8 cellular contexts compared by ENCODE assay signal in the genomic region with DNA sequence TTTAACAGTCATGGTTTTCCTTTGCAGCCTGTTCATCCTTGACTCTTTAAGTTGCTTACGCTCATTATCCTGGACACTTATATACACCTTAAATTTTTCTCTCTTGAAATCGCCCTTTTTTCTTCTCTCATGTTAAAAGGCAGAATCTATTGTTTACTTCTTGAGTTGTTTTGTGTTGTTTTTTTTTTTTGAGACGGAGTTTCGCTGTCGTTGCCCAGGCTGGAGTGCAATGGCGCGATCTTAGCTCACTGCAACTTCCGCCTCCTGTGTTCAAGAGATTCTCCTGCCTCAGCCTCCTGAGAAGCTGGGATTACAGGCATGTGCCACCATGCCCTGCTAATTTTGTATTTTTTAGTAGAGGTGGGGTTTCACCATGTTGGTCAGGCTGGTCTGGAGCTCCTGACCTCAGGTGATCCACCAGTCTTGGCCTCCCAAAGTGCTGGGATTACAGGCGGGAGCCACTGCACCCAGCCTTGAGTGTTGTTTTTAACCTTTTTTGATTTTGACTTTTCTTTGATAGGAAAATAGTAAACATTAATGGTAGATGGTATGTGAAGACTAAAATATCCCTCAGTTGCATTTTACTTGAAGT. TPM values are rescaled to one million over a fixed set of nuclear protein-coding genes. Genes with fewer than 3 reads are reported as not detected.
DNase-seq lines count a peak whose midpoint lies in the region; ATAC-seq, FAIRE-seq and TF ChIP-seq lines count a peak whose summit lies in the region.
"Not testable (repeated sequence)": the region's sequence is repeated elsewhere in the genome, so short reads cannot be mapped to it uniquely, and the experiment has no call there.

No MANE protein-coding gene starts in this region.

- not testable (repeated sequence) for TF ChIP-seq CTCF in GM12865 (IDR thresholded peaks at IDR 0.05; ENCODE audit: insufficient read depth, low read depth, low read length, missing control alignments); MM.1S (IDR thresholded peaks at IDR 0.05; ENCODE audit: low read length); astrocyte (IDR thresholded peaks at IDR 0.05; ENCODE audit: insufficient read depth, low read depth, low read length); HepG2 (CRISPR knock-in tag; IDR thresholded peaks at IDR 0.05); prostate gland (IDR thresholded peaks at IDR 0.05)

- not testable (repeated sequence) for TF ChIP-seq RAD21 in HepG2 (CRISPR knock-in tag; IDR thresholded peaks at IDR 0.05)

- TF ChIP-seq POLR2A in HepG2 (IDR thresholded peaks at IDR 0.05; ENCODE audit: insufficient read depth in 1 of 2, low read depth in 2 of 2, low read length in 2 of 2); prostate gland (IDR thresholded peaks at IDR 0.05): not testable (repeated sequence)

- not testable (repeated sequence) for H3K27me3 Mint-ChIP-seq in CD4-positive, CD25-positive, alpha-beta regulatory T cell; T-helper 17 cell; activated CD8-positive, alpha-beta memory T cell treated with anti-CD3 and anti-CD28 coated beads, Interleukin-2, amount 10 ng/mL, durations not matched to agents 7 days and 5 days; astrocyte (ENCODE audit: low read depth, unreplicated experiment)

- peak overlapping the region; percentile 5 to 88 (median 70) for H3K27ac Mint-ChIP-seq in CD4-positive, CD25-positive, alpha-beta regulatory T cell
- H3K27ac Mint-ChIP-seq in T-helper 17 cell, result peak overlapping the region; percentile 70
- H3K27ac Mint-ChIP-seq in activated CD8-positive, alpha-beta memory T cell treated with anti-CD3 and anti-CD28 coated beads, Interleukin-2, amount 10 ng/mL, durations not matched to agents 7 days and 5 days, result peak overlapping the region; percentile 71
- H3K27ac Mint-ChIP-seq in astrocyte (ENCODE audit: unreplicated experiment), result not testable (repeated sequence)

- not testable (repeated sequence) for H3K27me3 ChIP-seq in CD4-positive, CD25-positive, alpha-beta regulatory T cell (ENCODE audit: control insufficient read depth, insufficient read depth, low read length); MM.1S (replicated peaks; ENCODE audit: insufficient read depth, low read length); astrocyte (ENCODE audit: insufficient read depth, low read length); HepG2 (ENCODE audit: control insufficient read depth in 1 of 2, insufficient read depth in 2 of 2, low read length in 2 of 2); prostate gland (replicated peaks; ENCODE audit: insufficient read depth)

- H3K9me3 Mint-ChIP-seq in CD4-positive, CD25-positive, alpha-beta regulatory T cell; activated CD8-positive, alpha-beta memory T cell treated with anti-CD3 and anti-CD28 coated beads, Interleukin-2, amount 10 ng/mL, durations not matched to agents 7 days and 5 days (ENCODE audit: low read depth); astrocyte (ENCODE audit: unreplicated experiment): not testable (repeated sequence)

- DNase-seq in CD4-positive, CD25-positive, alpha-beta regulatory T cell; GM12865 (ENCODE audit: low read depth); MM.1S; T-helper 17 cell; activated CD8-positive, alpha-beta memory T cell treated with anti-CD3 and anti-CD28 coated beads, Interleukin-2, amount 10 ng/mL, durations not matched to agents 7 days and 5 days; astrocyte (ENCODE audit: low read depth); HepG2 (ENCODE audit: low spot score); prostate gland (ENCODE audit: low spot score): not testable (repeated sequence)

- H2AFZ ChIP-seq in MM.1S (ENCODE audit: low read length); astrocyte (ENCODE audit: low read depth, low read length); HepG2 (ENCODE audit: low read length): not testable (repeated sequence)

- 95% methylated on average over 9 of the region's 9 CpGs for WGBS in HepG2 (ENCODE audit: low lambda C conversion rate)
- 84% methylated on average over 9 of the region's 9 CpGs for WGBS in prostate gland

- not testable (repeated sequence) for H3K9me2 ChIP-seq in MM.1S (replicated peaks; ENCODE audit: insufficient read depth, low read length)

- H3K79me2 ChIP-seq in MM.1S (ENCODE audit: low read length) (peaks cover 74% of the 10 kb centered on the region), astrocyte (ENCODE audit: insufficient read depth, low read length) (peaks cover 69% of the 10 kb centered on the region), HepG2 (ENCODE audit: insufficient read depth, low read length) (peaks cover 51% of the 10 kb centered on the region)

- intact Hi-C loops in HepG2 (cut with micrococcal nuclease; ENCODE audit: unreplicated experiment) (loop anchor here (5.0 kb wide), 1 partner anchor 338 kb away; no protein-coding TSS in a partner anchor), prostate gland (cut with DNase I) (loop anchor here (5.0 kb wide), 2 partner anchors 193 to 263 kb away; no protein-coding TSS in a partner anchor)

- H3K9me3 ChIP-seq in CD4-positive, CD25-positive, alpha-beta regulatory T cell (ENCODE audit: control insufficient read depth in 2 of 2, low read length in 2 of 2); MM.1S (replicated peaks; ENCODE audit: insufficient read depth, low read length); T-helper 17 cell (ENCODE audit: control insufficient read depth, low read length, poor library complexity, severe bottlenecking); astrocyte (ENCODE audit: insufficient read depth, low read depth, low read length); HepG2 (ENCODE audit: low read length); prostate gland: not testable (repeated sequence)

- peaks cover 23% of the 10 kb centered on the region for H3K4me1 ChIP-seq in CD4-positive, CD25-positive, alpha-beta regulatory T cell (ENCODE audit: control insufficient read depth, insufficient read depth, low read length, poor library complexity, severe bottlenecking)
- H3K4me1 ChIP-seq in MM.1S (ENCODE audit: low read length) (peaks cover 19% of the 10 kb centered on the region), HepG2 (ENCODE audit: insufficient read depth, low read length) (peaks cover 33% of the 10 kb centered on the region)
- not testable (repeated sequence) for H3K4me1 ChIP-seq in astrocyte (ENCODE audit: insufficient read depth, low read length); prostate gland (replicated peaks)

- ATAC-seq in CD4-positive, CD25-positive, alpha-beta regulatory T cell (ENCODE audit: low read depth in 2 of 2); T-helper 17 cell; activated CD8-positive, alpha-beta memory T cell treated with anti-CD3 and anti-CD28 coated beads, Interleukin-2, amount 10 ng/mL, durations not matched to agents 7 days and 5 days; HepG2: not testable (repeated sequence)

- peak overlapping the region in 3 of 4 donors; percentile 44 to 93 (median 69) for H3K4me3 Mint-ChIP-seq in CD4-positive, CD25-positive, alpha-beta regulatory T cell
- H3K4me3 Mint-ChIP-seq in T-helper 17 cell, result not testable (repeated sequence)
- peak overlapping the region; percentile 49 for H3K4me3 Mint-ChIP-seq in activated CD8-positive, alpha-beta memory T cell treated with anti-CD3 and anti-CD28 coated beads, Interleukin-2, amount 10 ng/mL, durations not matched to agents 7 days and 5 days
- peak overlapping the region; percentile 30 for H3K4me3 Mint-ChIP-seq in astrocyte (ENCODE audit: unreplicated experiment)

- H3K4me3 ChIP-seq in CD4-positive, CD25-positive, alpha-beta regulatory T cell (ENCODE audit: low read depth, low read length); astrocyte (ENCODE audit: insufficient read depth, low read depth, low read length); HepG2 (replicated peaks in 1 of 3; ENCODE audit: insufficient read depth in 1 of 3, low read depth in 2 of 3, low read length in 3 of 3): not testable (repeated sequence)
- H3K4me3 ChIP-seq in GM12865 (ENCODE audit: low read depth, low read length), result peak overlapping the region; percentile 72
- 0 out of 2 replicates have a peak overlapping the region, but pooled peaks have one; percentile 28 for H3K4me3 ChIP-seq in MM.1S (ENCODE audit: low read length)
- H3K4me3 ChIP-seq in prostate gland, result peak overlapping the region; percentile 84 to 91

- BruUV-seq in HepG2 (replicated peaks; lab: Mats Ljungman, UMichigan), result not testable (repeated sequence)

- not testable (repeated sequence) for H4K20me1 ChIP-seq in MM.1S (ENCODE audit: insufficient read depth, low read length); HepG2 (ENCODE audit: insufficient read depth, low read length)
- H4K20me1 ChIP-seq in astrocyte (ENCODE audit: insufficient read depth, low read length), result peaks cover 22% of the 10 kb centered on the region

- POLR2A ChIA-PET in HepG2 (lab: Yijun Ruan, JAX), result not testable (repeated sequence)

- in situ Hi-C loops in HepG2 (cut with HindIII; ENCODE audit: extremely low pct_ligation_motif_present, low pct_unique_long_range_greater_than_20kb), result not testable (repeated sequence)

- FAIRE-seq in astrocyte (lab: Jason Lieb, UNC); HepG2 (lab: Jason Lieb, UNC): not testable (repeated sequence)

- not testable (repeated sequence) for H3K9ac ChIP-seq in MM.1S (ENCODE audit: low read length); astrocyte (ENCODE audit: low read length); HepG2 (ENCODE audit: insufficient read depth, low read depth, low read length)

- CTCF ChIA-PET in activated CD8-positive, alpha-beta memory T cell treated with anti-CD3 and anti-CD28 coated beads, Interleukin-2, amount 10 ng/mL, durations not matched to agents 7 days and 5 days (lab: Charles Lee), result interaction anchor here (1.8 kb wide), 1 partner anchor 338 kb away, joined by 4 read pairs; no protein-coding TSS in a partner anchor
- CTCF ChIA-PET in HepG2 (lab: Yijun Ruan, JAX; ENCODE audit: low intra/inter-chr PET ratio, low total read pairs), result not testable (repeated sequence)

- H3K4me2 ChIP-seq in MM.1S (ENCODE audit: low read depth, low read length), result peak overlapping the region; percentile 70
- not testable (repeated sequence) for H3K4me2 ChIP-seq in astrocyte (ENCODE audit: low read length)
- H3K4me2 ChIP-seq in HepG2 (ENCODE audit: low read depth, low read length), result peak overlapping the region; percentile 62; the same call in 1 of the 2 replicates

- H3K4me1 Mint-ChIP-seq in CD4-positive, CD25-positive, alpha-beta regulatory T cell, result peaks cover 14 to 55% (median 42%) of the 10 kb centered on the region in 4 donors
- H3K4me1 Mint-ChIP-seq in T-helper 17 cell (peaks cover 28% of the 10 kb centered on the region), astrocyte (ENCODE audit: low read depth, unreplicated experiment) (peaks cover 15% of the 10 kb centered on the region)
- peaks cover 55% of the 10 kb centered on the region for H3K4me1 Mint-ChIP-seq in activated CD8-positive, alpha-beta memory T cell treated with anti-CD3 and anti-CD28 coated beads, Interleukin-2, amount 10 ng/mL, durations not matched to agents 7 days and 5 days

- peaks cover 16% of the 10 kb centered on the region for H3F3A ChIP-seq in MM.1S (ENCODE audit: insufficient read depth, low read length)

- not testable (repeated sequence) for H3K36me3 Mint-ChIP-seq in CD4-positive, CD25-positive, alpha-beta regulatory T cell; T-helper 17 cell (ENCODE audit: low read depth); activated CD8-positive, alpha-beta memory T cell treated with anti-CD3 and anti-CD28 coated beads, Interleukin-2, amount 10 ng/mL, durations not matched to agents 7 days and 5 days; astrocyte (ENCODE audit: low read depth, unreplicated experiment)

- TF ChIP-seq EP300 in HepG2 (IDR thresholded peaks at IDR 0.05; ENCODE audit: low read depth in 2 of 2, low read length in 2 of 2); HepG2 (CRISPR knock-in tag; IDR thresholded peaks at IDR 0.05; ENCODE audit: borderline replicate concordance): not testable (repeated sequence)

- not testable (repeated sequence) for H3K27ac ChIP-seq in CD4-positive, CD25-positive, alpha-beta regulatory T cell (ENCODE audit: insufficient read depth, low read length, poor library complexity, severe bottlenecking); astrocyte (ENCODE audit: low read depth, low read length); HepG2 (ENCODE audit: extremely low read length, insufficient read depth, low read length)
- H3K27ac ChIP-seq in MM.1S (ENCODE audit: low read length) (peak overlapping the region; percentile 19; the same call in 1 of the 2 replicates), prostate gland (peak overlapping the region in 1 of 2 donors; percentile 97)

- H3K36me3 ChIP-seq in CD4-positive, CD25-positive, alpha-beta regulatory T cell (ENCODE audit: control insufficient read depth, insufficient read depth, low read length); MM.1S (replicated peaks; ENCODE audit: insufficient read depth, low read length); astrocyte (ENCODE audit: insufficient read depth, low read length); HepG2 (replicated peaks in 1 of 2; ENCODE audit: control insufficient read depth in 1 of 2, insufficient read depth in 2 of 2, low read length in 2 of 2); prostate gland: not testable (repeated sequence)

RNA-seq across cellular contexts. Expression of gene DMXL1, which starts 3.0 kb away (rescaled TPM):
- 39.0 TPM for total RNA-seq in CD4-positive, CD25-positive, alpha-beta regulatory T cell
- 10 to 100 TPM in 3 of 4 donors, 1 to 10 TPM in 1; 9.6 to 13.1 (median 11.1) TPM for polyA plus RNA-seq in CD4-positive, CD25-positive, alpha-beta regulatory T cell
- total RNA-seq in T-helper 17 cell (10 to 100 TPM; 28.9 to 38.3 TPM), astrocyte (24.5 and 26.0 TPM in 2 replicates), HepG2 (2016; rRNA removed; fragmentation: Illumina TruSeq; extraction: Trizol) (18.6 and 22.9 TPM in 2 replicates), prostate gland (100 to 1,000 TPM in 1 of 2 donors, 10 to 100 TPM in 1; 89.2 to 180 TPM)
- total RNA-seq in activated CD8-positive, alpha-beta memory T cell treated with anti-CD3 and anti-CD28 coated beads, Interleukin-2, amount 10 ng/mL, durations not matched to agents 7 days and 5 days, result 10 to 100 TPM; 30.4 to 35.5 TPM
- 4.9 and 7.2 TPM in 2 replicates for total RNA-seq in HepG2 (2016; cell fraction: cytosol; rRNA removed; fragmentation: Illumina TruSeq; extraction: Trizol; ENCODE audit: low read depth)
- total RNA-seq in HepG2 (2016; cell fraction: insoluble cytoplasmic fraction; rRNA removed; fragmentation: Illumina TruSeq; extraction: Trizol), result 15.3 and 25.9 TPM in 2 replicates
- total RNA-seq in HepG2 (2016; cell fraction: membrane; rRNA removed; fragmentation: Illumina TruSeq; extraction: Trizol), result 6.3 and 7.1 TPM in 2 replicates
- total RNA-seq in HepG2 (2016; cell fraction: nucleus; rRNA removed; fragmentation: Illumina TruSeq; extraction: Trizol), result 39.9 and 40.6 TPM in 2 replicates
- polyA plus RNA-seq in HepG2 (2011; rRNA removed), result 6.0 and 6.9 TPM in 2 replicates
- polyA plus RNA-seq in HepG2 (2011; cell fraction: cytosol; rRNA removed), result 1.8 and 3.1 TPM in 2 replicates
- polyA plus RNA-seq in HepG2 (2011; cell fraction: nucleus; rRNA removed), result 7.6 and 8.9 TPM in 2 replicates
- 6.0 and 9.1 TPM in 2 replicates for polyA plus RNA-seq in HepG2 (2012)
- polyA plus RNA-seq in HepG2 (2016; cell fraction: cytosol; fragmentation: Illumina TruSeq; extraction: Trizol; ENCODE audit: low read depth), result 1.2 and 1.9 TPM in 2 replicates
- polyA plus RNA-seq in HepG2 (2016; cell fraction: insoluble cytoplasmic fraction; fragmentation: Illumina TruSeq; extraction: Trizol; ENCODE audit: low read depth), result 13.9 and 15.8 TPM in 2 replicates
- polyA plus RNA-seq in HepG2 (2016; cell fraction: membrane; fragmentation: Illumina TruSeq; extraction: Trizol; ENCODE audit: low read depth), result 2.2 and 2.3 TPM in 2 replicates
- 17.8 and 21.6 TPM in 2 replicates for polyA plus RNA-seq in HepG2 (2016; cell fraction: nucleus; fragmentation: Illumina TruSeq; extraction: Trizol; ENCODE audit: insufficient read depth, low read depth)
- polyA minus RNA-seq in HepG2 (2011; rRNA and poly(A)+ RNA removed; ENCODE audit: low replicate concordance), result 21.6 and 36.0 TPM in 2 replicates
- 9.2 and 11.2 TPM in 2 replicates for polyA minus RNA-seq in HepG2 (2011; cell fraction: cytosol; rRNA and poly(A)+ RNA removed)
- polyA minus RNA-seq in HepG2 (2011; cell fraction: nucleus; rRNA and poly(A)+ RNA removed), result 87.3 and 91.9 TPM in 2 replicates
